In the genomic region with DNA sequence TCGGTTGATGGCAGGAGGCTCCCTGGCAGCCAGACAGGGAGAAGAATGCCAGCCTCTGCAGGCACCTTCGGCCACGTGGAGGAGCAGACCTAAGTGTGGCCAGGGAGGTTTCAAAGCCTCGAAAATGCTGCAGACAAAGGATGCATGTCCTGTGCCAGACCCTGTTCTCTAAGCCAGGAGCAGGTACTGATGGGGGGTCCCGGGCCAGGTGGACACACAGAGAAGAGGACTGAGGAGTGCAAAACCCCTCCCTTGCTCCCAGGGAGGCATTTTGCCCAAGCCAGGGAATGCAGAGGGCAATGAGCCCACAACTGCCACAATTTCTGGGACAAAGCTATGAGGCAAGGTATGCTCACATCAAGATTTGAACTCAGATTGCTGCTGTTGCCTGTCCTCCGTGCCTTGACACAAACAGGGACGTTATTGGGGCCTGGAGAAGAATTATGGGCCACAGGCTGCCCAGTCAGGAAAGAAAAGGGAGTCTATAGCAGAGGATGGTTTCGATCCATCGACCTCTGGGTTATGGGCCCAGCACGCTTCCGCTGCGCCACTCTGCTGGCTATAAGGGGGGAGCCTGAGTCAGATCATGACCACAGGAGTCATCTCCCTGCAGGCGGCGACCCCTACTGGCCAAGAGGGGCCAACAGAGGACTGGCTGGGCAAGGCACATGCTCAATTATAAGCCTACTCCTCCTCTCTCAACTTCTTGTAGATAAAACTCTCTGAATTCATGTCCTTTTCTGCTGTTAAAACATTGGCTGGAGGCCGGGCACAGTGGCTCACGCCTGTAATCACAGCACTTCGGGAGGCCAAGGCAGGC, we compare ENCODE assay signal across 1 cellular context.
TF ChIP-seq lines count a peak whose summit lies in the region.

No MANE protein-coding gene starts in this region.

TF ChIP-seq in GM23338, 12 proteins besides CTCF, POLR2A, EP300 and RAD21:
- TF ChIP-seq REST (IDR thresholded peaks at IDR 0.05; ENCODE audit: unreplicated experiment): no peak
- TF ChIP-seq CREB1 (CRISPR knock-in tag; IDR thresholded peaks at IDR 0.05; ENCODE audit: low read depth): peak; percentile 61
- TF ChIP-seq STAT1 (IDR thresholded peaks at IDR 0.05; ENCODE audit: unreplicated experiment): no peak
- no peak for TF ChIP-seq EZH2phosphoT487 (IDR thresholded peaks at IDR 0.05; ENCODE audit: unreplicated experiment)
- TF ChIP-seq POLR2AphosphoS5 (IDR thresholded peaks at IDR 0.05; ENCODE audit: low read depth): no peak
- TF ChIP-seq NANOG (IDR thresholded peaks at IDR 0.05; ENCODE audit: borderline replicate concordance): peak; percentile 51; the same call in 1 of the 2 replicates
- TF ChIP-seq, protein P1, sequence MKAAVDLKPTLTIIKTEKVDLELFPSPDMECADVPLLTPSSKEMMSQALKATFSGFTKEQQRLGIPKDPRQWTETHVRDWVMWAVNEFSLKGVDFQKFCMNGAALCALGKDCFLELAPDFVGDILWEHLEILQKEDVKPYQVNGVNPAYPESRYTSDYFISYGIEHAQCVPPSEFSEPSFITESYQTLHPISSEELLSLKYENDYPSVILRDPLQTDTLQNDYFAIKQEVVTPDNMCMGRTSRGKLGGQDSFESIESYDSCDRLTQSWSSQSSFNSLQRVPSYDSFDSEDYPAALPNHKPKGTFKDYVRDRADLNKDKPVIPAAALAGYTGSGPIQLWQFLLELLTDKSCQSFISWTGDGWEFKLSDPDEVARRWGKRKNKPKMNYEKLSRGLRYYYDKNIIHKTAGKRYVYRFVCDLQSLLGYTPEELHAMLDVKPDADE (IDR thresholded peaks at IDR 0.05): 0 out of 2 replicates have a peak, but pooled peaks have one; percentile 29
- no peak for TF ChIP-seq JUNB (IDR thresholded peaks at IDR 0.05; ENCODE audit: unreplicated experiment)
- TF ChIP-seq EZH2 (IDR thresholded peaks at IDR 0.05; ENCODE audit: low read depth, unreplicated experiment): no peak
- no peak for TF ChIP-seq ZNF462 (CRISPR knock-in tag; IDR thresholded peaks at IDR 0.05)
- TF ChIP-seq ZNF114 (CRISPR knock-in tag; IDR thresholded peaks at IDR 0.05): no peak
TF ChIP-seq in GM23338: peak in this region for 3.
